In the genomic region with DNA sequence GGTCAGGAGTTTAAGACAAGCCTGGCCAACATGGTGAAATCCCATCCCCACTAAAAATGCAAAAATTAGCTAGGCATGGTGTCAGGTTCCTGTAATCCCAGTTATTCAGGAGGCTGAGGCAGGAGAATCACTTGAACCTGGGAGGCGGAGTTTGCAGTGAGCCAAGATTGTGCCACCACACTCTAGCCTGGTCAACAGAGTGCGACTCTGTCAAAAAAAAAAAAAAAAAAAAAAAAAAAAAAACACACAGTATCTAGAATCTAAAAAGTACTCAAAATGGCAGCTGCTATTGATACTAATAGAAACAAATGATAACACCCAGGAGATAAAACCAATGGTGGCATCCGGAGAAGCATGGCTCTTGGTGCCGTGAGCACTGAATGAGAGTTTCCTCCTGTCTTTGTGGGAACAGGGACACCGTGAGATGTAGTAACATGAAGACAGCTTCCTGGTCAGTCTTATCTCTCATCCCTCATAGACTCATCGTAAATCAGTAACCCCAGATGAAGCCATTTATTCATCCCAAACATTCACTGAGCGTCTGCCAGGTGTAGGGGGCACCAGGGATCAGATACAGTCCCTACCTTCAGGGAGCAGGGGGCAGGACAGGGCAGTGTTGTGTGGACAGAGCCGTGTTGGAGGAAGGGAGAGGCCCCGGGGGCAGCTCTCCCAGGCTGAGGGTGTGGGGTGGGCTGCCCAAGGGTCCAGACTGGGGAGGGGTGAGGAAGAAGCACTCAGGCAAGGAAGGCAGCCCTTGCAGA, we compare ENCODE assay signal across 13 cellular contexts.
DNase-seq lines count a peak whose midpoint lies in the region; ATAC-seq, FAIRE-seq and TF ChIP-seq lines count a peak whose summit lies in the region.
"Had no signal": no experiment of that assay in that cellular context is flagged by ENCODE, and none has a peak within 500 bp of the region (broad histone marks: within the 10 kb centered on the region; RNA-seq: fewer than 3 reads in every experiment).

No MANE protein-coding gene starts in this region.

- no peaks in the 10 kb centered on the region for H3K27me3 Mint-ChIP-seq in activated T-helper 17 cell treated with anti-CD3 and anti-CD28 coated beads, Interleukin-2, amount 50 U/mL, for 72 hours
- H3K27me3 Mint-ChIP-seq: B cell had no signal

- in situ Hi-C loops in GM13977 (cut with MboI; ENCODE audit: low pct_unique_long_range_greater_than_20kb, low sequenced_read_pairs, unreplicated experiment) = no loop called here

- 82 to 85% methylated on average over 9 of the region's 9 CpGs for WGBS in heart right ventricle, 2 donors
- 75 to 80% (median 77%) methylated on average over 9 of the region's 9 CpGs for WGBS in small intestine, 3 donors

- no peak for TF ChIP-seq CTCF in heart right ventricle (IDR thresholded peaks at IDR 0.05)
- TF ChIP-seq CTCF in mucosa of descending colon (IDR thresholded peaks at IDR 0.05) = no peak
- no peak for TF ChIP-seq CTCF in upper lobe of right lung (IDR thresholded peaks at IDR 0.05)
- no peak for TF ChIP-seq CTCF in GM13977 (IDR thresholded peaks at IDR 0.05; ENCODE audit: extremely low read depth, insufficient read depth, missing control alignments)

- H3K4me3 ChIP-seq in heart right ventricle = no peak overlapping the region
- no peak overlapping the region for H3K4me3 ChIP-seq in mucosa of descending colon
- H3K4me3 ChIP-seq in upper lobe of right lung = no peak overlapping the region
- H3K4me3 ChIP-seq in small intestine (ENCODE audit: low read depth in 1 of 2, low read length in 2 of 2) = no peak overlapping the region
- H3K4me3 ChIP-seq: pancreas had no signal

- H3K4me1 Mint-ChIP-seq in activated T-helper 17 cell treated with anti-CD3 and anti-CD28 coated beads, Interleukin-2, amount 50 U/mL, for 72 hours = peaks cover 23% of the 10 kb centered on the region
- H3K4me1 Mint-ChIP-seq: B cell had no signal

- DNase-seq in left cardiac atrium (peak; percentile 2), heart right ventricle (no peak), mucosa of descending colon (peak in 2 of 3 donors; percentile 20 to 25), upper lobe of right lung (peak; percentile 26), AG08395 (ENCODE audit: low spot score) (no peak), GM13977 (ENCODE audit: low spot score) (no peak), small intestine (no peak)
- DNase-seq: DMS 273 treated with DMSO at 0.1 percent for 48 hours, Karpas-422 had no signal

- H3K9me3 ChIP-seq in heart right ventricle (no peaks in the 10 kb centered on the region), mucosa of descending colon (no peaks in the 10 kb centered on the region), upper lobe of right lung (no peaks in the 10 kb centered on the region), small intestine (ENCODE audit: control insufficient read depth, low read depth) (no peaks in the 10 kb centered on the region)
- H3K9me3 ChIP-seq: pancreas had no signal

- H3K36me3 ChIP-seq in heart right ventricle = peaks cover 0 to 49% (median 0%) of the 10 kb centered on the region in 9 donors
- H3K36me3 ChIP-seq in mucosa of descending colon (ENCODE audit: low read depth) = no peaks in the 10 kb centered on the region
- H3K36me3 ChIP-seq in upper lobe of right lung = no peaks in the 10 kb centered on the region
- no peaks in the 10 kb centered on the region for H3K36me3 ChIP-seq in small intestine (ENCODE audit: control insufficient read depth in 2 of 2, insufficient read depth in 2 of 2, low read length in 2 of 2)
- H3K36me3 ChIP-seq: pancreas had no signal

- no peaks in the 10 kb centered on the region for H3K9me3 Mint-ChIP-seq in activated T-helper 17 cell treated with anti-CD3 and anti-CD28 coated beads, Interleukin-2, amount 50 U/mL, for 72 hours

- H3K36me3 Mint-ChIP-seq in activated T-helper 17 cell treated with anti-CD3 and anti-CD28 coated beads, Interleukin-2, amount 50 U/mL, for 72 hours (ENCODE audit: low read depth) = peaks cover 55% of the 10 kb centered on the region
- H3K36me3 Mint-ChIP-seq: brain had no signal

- FAIRE-seq in small intestine (lab: Jason Lieb, UNC) = no peak
- FAIRE-seq: pancreas had no signal

- H3K27ac Mint-ChIP-seq in activated T-helper 17 cell treated with anti-CD3 and anti-CD28 coated beads, Interleukin-2, amount 50 U/mL, for 72 hours = peak overlapping the region; percentile 73
- H3K27ac Mint-ChIP-seq: B cell had no signal

- intact Hi-C loops in left cardiac atrium (cut with DNase I) = no loop called here
- intact Hi-C loops in heart right ventricle (cut with DNase I) = no loop called here
- intact Hi-C loops in mucosa of descending colon (cut with DNase I, micrococcal nuclease) = no loop called here
- intact Hi-C loops in upper lobe of right lung (cut with DNase I) = no loop called here

- ATAC-seq in left cardiac atrium (no peak), heart right ventricle (no peak), mucosa of descending colon (no peak), upper lobe of right lung (no peak)
- no peak for ATAC-seq in activated T-helper 17 cell treated with anti-CD3 and anti-CD28 coated beads, Interleukin-2, amount 50 U/mL, for 72 hours (replicated peaks)

- peak overlapping the region; percentile 43 for H3K4me3 Mint-ChIP-seq in activated T-helper 17 cell treated with anti-CD3 and anti-CD28 coated beads, Interleukin-2, amount 50 U/mL, for 72 hours
- H3K4me3 Mint-ChIP-seq: B cell, brain had no signal

- H3K27me3 ChIP-seq in heart right ventricle (no peaks in the 10 kb centered on the region), upper lobe of right lung (no peaks in the 10 kb centered on the region), small intestine (ENCODE audit: control insufficient read depth in 2 of 2, insufficient read depth in 2 of 2, low read length in 2 of 2) (no peaks in the 10 kb centered on the region)
- H3K27me3 ChIP-seq: pancreas had no signal

- H3K27ac ChIP-seq in heart right ventricle (peak overlapping the region in 1 of 10 donors; percentile 95), upper lobe of right lung (no peak overlapping the region), small intestine (ENCODE audit: low read depth in 1 of 2, low read length in 1 of 2) (no peak overlapping the region)
- H3K27ac ChIP-seq: pancreas had no signal

- H3K4me1 ChIP-seq in heart right ventricle = peaks cover 4 to 48% (median 21%) of the 10 kb centered on the region in 9 donors
- peaks cover 8% of the 10 kb centered on the region for H3K4me1 ChIP-seq in mucosa of descending colon (ENCODE audit: low read depth)
- H3K4me1 ChIP-seq in upper lobe of right lung = no peaks in the 10 kb centered on the region
- peaks cover 0 to 3% of the 10 kb centered on the region in 2 donors for H3K4me1 ChIP-seq in small intestine (ENCODE audit: control insufficient read depth in 2 of 2, insufficient read depth in 1 of 2, low read depth in 1 of 2, low read length in 1 of 2)
- H3K4me1 ChIP-seq: pancreas had no signal

Comparison
In these comparisons a context has a peak if more than half of its experiments do, and no peak if none do; other contexts are left out.
1. DNase-seq: peak in left cardiac atrium (single experiment), mucosa of descending colon (2 of 3) and upper lobe of right lung (single experiment); none in heart right ventricle (0 of 2), AG08395 (single experiment), GM13977 (single experiment) and small intestine (single experiment).